Comparison of ENCODE assay signal across 8 cellular contexts in the genomic region with DNA sequence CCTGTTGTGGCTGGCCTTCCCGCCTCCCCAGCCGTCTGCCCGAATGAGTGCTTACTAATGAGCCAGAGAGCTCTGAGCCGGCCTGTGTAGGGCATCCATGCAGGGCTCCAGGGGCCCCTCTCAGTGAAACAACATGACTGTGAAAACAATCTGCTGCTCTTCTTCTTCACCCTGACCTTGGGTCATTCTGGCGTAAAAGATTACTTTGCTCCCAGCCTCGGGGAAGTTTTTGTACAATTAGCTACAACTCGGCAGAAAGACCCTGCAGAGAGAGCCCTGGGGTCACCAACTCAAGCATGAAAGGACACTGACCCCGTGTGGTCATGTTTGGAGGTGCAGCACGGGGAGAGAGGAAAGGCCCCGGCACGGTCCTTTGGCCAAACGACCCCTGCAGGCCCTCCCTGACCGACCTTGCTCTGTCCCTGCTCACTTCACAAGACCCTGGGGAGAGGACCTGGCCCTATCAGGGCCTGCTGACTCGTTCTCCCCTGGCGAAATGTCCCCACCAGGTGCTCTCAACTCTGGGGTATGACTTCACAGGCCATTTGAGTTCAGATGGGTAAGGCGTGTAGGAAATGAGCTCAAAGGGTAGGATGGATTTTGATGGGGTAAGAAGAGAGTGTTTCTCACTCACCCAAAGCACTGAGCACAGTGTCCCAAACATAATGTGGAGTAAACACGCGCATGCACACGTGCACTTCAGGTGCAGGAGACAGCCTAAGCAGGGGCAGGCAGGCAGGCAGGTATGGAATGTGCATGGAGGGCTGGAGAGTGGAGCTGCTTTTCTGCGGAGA. TPM values are rescaled to one million over a fixed set of nuclear protein-coding genes. Genes with fewer than 3 reads are reported as not detected.
A peak's percentile ranks its signal among the peaks of the same experiment; 100 is the strongest.
DNase-seq lines count a peak whose midpoint lies in the region; ATAC-seq and TF ChIP-seq lines count a peak whose summit lies in the region.

No MANE protein-coding gene starts in this region.

- no peak for DNase-seq in BJ (ENCODE audit: low read depth)
- DNase-seq in activated T-cell treated with anti-CD3 and anti-CD28 coated beads for 24 hours (ENCODE audit: low read depth), result peak; percentile 62
- peak; percentile 47 to 67 for DNase-seq in fibroblast of lung (ENCODE audit: low read depth in 2 of 2)
- DNase-seq in stimulated activated naive B cell treated with anti-CD40 and anti-IgM and Interleukin-4, amounts not matched to agents 10 μg/mL and 1 μg/mL and 100 μg/mL, for 72 hours, result peak; percentile 69

- CTCF ChIA-PET in BJ (lab: Yijun Ruan, JAX), result interaction anchor here (0.6 to 17.5 kb wide), 52 partner anchors 8 to 707 kb away, joined by 3 to 375 read pairs (median 4); a partner anchor contains a TSS

- no peaks in the 10 kb centered on the region for H3K9me2 ChIP-seq in OCI-LY1 (ENCODE audit: low read depth, low read length)

- H3K9me3 ChIP-seq in OCI-LY1 (ENCODE audit: low read length) (no peaks in the 10 kb centered on the region), fibroblast of lung (ENCODE audit: control insufficient read depth, insufficient read depth, low read depth, low read length) (no peaks in the 10 kb centered on the region)

- H3K4me2 ChIP-seq in OCI-LY1 (ENCODE audit: low read length) (peak overlapping the region; percentile 51), fibroblast of lung (ENCODE audit: extremely low read depth, insufficient read depth, low read length) (peak overlapping the region; percentile 35)

- no peaks in the 10 kb centered on the region for H3K9me3 Mint-ChIP-seq in nephron
- H3K9me3 Mint-ChIP-seq in stimulated activated naive B cell treated with anti-CD40 and anti-IgM and Interleukin-4, amounts not matched to agents 10 μg/mL and 1 μg/mL and 100 μg/mL, for 72 hours, result no peaks in the 10 kb centered on the region

- H3K4me3 ChIP-seq in BJ (ENCODE audit: low read depth, low read length) (no peak overlapping the region), OCI-LY1 (ENCODE audit: low read depth, low read length, poor library complexity, severe bottlenecking) (peak overlapping the region; percentile 11), fibroblast of lung (replicated peaks in 1 of 4; ENCODE audit: control extremely low read depth in 1 of 4, insufficient read depth in 1 of 4, low read depth in 3 of 4, low read length in 4 of 4) (no peak overlapping the region)

- H3K4me1 Mint-ChIP-seq in nephron, result peaks cover 12% of the 10 kb centered on the region
- peaks cover 8 to 9% of the 10 kb centered on the region in 2 donors for H3K4me1 Mint-ChIP-seq in stimulated activated naive B cell treated with anti-CD40 and anti-IgM and Interleukin-4, amounts not matched to agents 10 μg/mL and 1 μg/mL and 100 μg/mL, for 72 hours

- H3K79me2 ChIP-seq in OCI-LY1 (ENCODE audit: insufficient read depth, low read length), result no peaks in the 10 kb centered on the region
- H3K79me2 ChIP-seq in fibroblast of lung (ENCODE audit: control insufficient read depth, insufficient read depth, low read length), result no peaks in the 10 kb centered on the region

- H4K20me1 ChIP-seq in OCI-LY1 (ENCODE audit: insufficient read depth, low read length), result no peaks in the 10 kb centered on the region
- no peaks in the 10 kb centered on the region for H4K20me1 ChIP-seq in fibroblast of lung (ENCODE audit: control insufficient read depth, extremely low read depth, insufficient read depth, low read length)

- H3K27me3 ChIP-seq in BJ (ENCODE audit: control insufficient read depth, insufficient read depth, low read length), result no peaks in the 10 kb centered on the region
- no peaks in the 10 kb centered on the region for H3K27me3 ChIP-seq in OCI-LY1 (ENCODE audit: insufficient read depth, low read length)
- H3K27me3 ChIP-seq in fibroblast of lung (ENCODE audit: control insufficient read depth, insufficient read depth, low read length), result no peaks in the 10 kb centered on the region

- H3K27me3 Mint-ChIP-seq in nephron (ENCODE audit: low read depth), result peaks cover 3% of the 10 kb centered on the region
- H3K27me3 Mint-ChIP-seq in stimulated activated naive B cell treated with anti-CD40 and anti-IgM and Interleukin-4, amounts not matched to agents 10 μg/mL and 1 μg/mL and 100 μg/mL, for 72 hours, result no peaks in the 10 kb centered on the region

- H3K36me3 ChIP-seq in BJ (ENCODE audit: control insufficient read depth, insufficient read depth, low read length), result no peaks in the 10 kb centered on the region
- H3K36me3 ChIP-seq in OCI-LY1 (ENCODE audit: insufficient read depth, low read length), result no peaks in the 10 kb centered on the region
- H3K36me3 ChIP-seq in fibroblast of lung (ENCODE audit: control insufficient read depth, insufficient read depth, low read length), result no peaks in the 10 kb centered on the region

- TF ChIP-seq CTCF in BJ (IDR thresholded peaks at IDR 0.05; ENCODE audit: insufficient read depth, low read depth, low read length), result peak; percentile 92
- TF ChIP-seq CTCF in OCI-LY1 (IDR thresholded peaks at IDR 0.05; ENCODE audit: low read length), result peak; percentile 96
- TF ChIP-seq CTCF in fibroblast of lung (conservative IDR thresholded peaks at IDR 0.05 in 1 of 2, IDR thresholded peaks at IDR 0.05 in 1 of 2; ENCODE audit: low read depth in 1 of 2, low read length in 2 of 2), result peak; percentile 96
- TF ChIP-seq CTCF in nephron (IDR thresholded peaks at IDR 0.05; ENCODE audit: unreplicated experiment in 3 of 3), result peak; percentile 96 to 99 (median 98)

- H3K9ac ChIP-seq in OCI-LY1 (ENCODE audit: low read length) (peak overlapping the region; percentile 38; the same call in 1 of the 2 replicates), fibroblast of lung (ENCODE audit: insufficient read depth, low read length) (no peak overlapping the region)

- H3K4me1 ChIP-seq in OCI-LY1 (ENCODE audit: insufficient read depth, low read length, severe bottlenecking) (peaks cover 25% of the 10 kb centered on the region), fibroblast of lung (ENCODE audit: control insufficient read depth, extremely low read depth, insufficient read depth, low read length) (peaks cover 3% of the 10 kb centered on the region)

- H3K27ac ChIP-seq in OCI-LY1 (ENCODE audit: low read depth, low read length, poor library complexity, severe bottlenecking) (peak overlapping the region; percentile 42), fibroblast of lung (ENCODE audit: insufficient read depth, low read length) (no peak overlapping the region)

- H3K4me3 Mint-ChIP-seq in nephron, result no peak overlapping the region
- peak overlapping the region; percentile 23 to 40 for H3K4me3 Mint-ChIP-seq in stimulated activated naive B cell treated with anti-CD40 and anti-IgM and Interleukin-4, amounts not matched to agents 10 μg/mL and 1 μg/mL and 100 μg/mL, for 72 hours

- H3K27ac Mint-ChIP-seq in nephron, result peak overlapping the region; percentile 60 to 92 (median 82)
- H3K27ac Mint-ChIP-seq in stimulated activated naive B cell treated with anti-CD40 and anti-IgM and Interleukin-4, amounts not matched to agents 10 μg/mL and 1 μg/mL and 100 μg/mL, for 72 hours, result peak overlapping the region; percentile 85

- H2AFZ ChIP-seq in OCI-LY1 (ENCODE audit: low read length) (peak overlapping the region; percentile 88), fibroblast of lung (ENCODE audit: low read length) (peak overlapping the region; percentile 87)

- H3F3A ChIP-seq in OCI-LY1 (ENCODE audit: insufficient read depth, low read length), result no peaks in the 10 kb centered on the region

- POLR2A ChIA-PET in BJ (lab: Charles Lee), result no interaction called here

- no peaks in the 10 kb centered on the region for H3K36me3 Mint-ChIP-seq in nephron (ENCODE audit: low read depth)
- no peaks in the 10 kb centered on the region for H3K36me3 Mint-ChIP-seq in stimulated activated naive B cell treated with anti-CD40 and anti-IgM and Interleukin-4, amounts not matched to agents 10 μg/mL and 1 μg/mL and 100 μg/mL, for 72 hours

- ATAC-seq in GM19324 (IDR thresholded peaks at IDR 0.05; ENCODE audit: low FRiP score, unreplicated experiment) (peak; percentile 65), HG03460 (IDR thresholded peaks at IDR 0.05; ENCODE audit: unreplicated experiment) (peak; percentile 85)
- ATAC-seq in stimulated activated naive B cell treated with anti-CD40 and anti-IgM and Interleukin-4, amounts not matched to agents 10 μg/mL and 1 μg/mL and 100 μg/mL, for 72 hours (replicated peaks), result peak; percentile 88 to 92

RNA-seq across cellular contexts. Expression of a gene that starts 22.9 kb away (rescaled TPM):
- polyA plus RNA-seq in BJ (2011; rRNA removed), result 30.0 and 36.2 TPM in 2 replicates
- polyA minus RNA-seq in BJ (2011; rRNA and poly(A)+ RNA removed), result 31.5 and 37.7 TPM in 2 replicates
- total RNA-seq in fibroblast of lung, result 32.9 and 45.2 TPM in 2 replicates
- polyA plus RNA-seq in fibroblast of lung, result 32.0 and 42.1 TPM in 2 replicates
- polyA plus RNA-seq in fibroblast of lung (2012), result 20.9 and 28.5 TPM in 2 replicates
- polyA minus RNA-seq in fibroblast of lung (ENCODE audit: low replicate concordance), result 41.8 and 44.1 TPM in 2 replicates

Comparison
In these comparisons a context has a peak if more than half of its experiments do, and no peak if none do; other contexts are left out.
1. H3K4me3 Mint-ChIP-seq: peak in stimulated activated naive B cell treated with anti-CD40 and anti-IgM and Interleukin-4, amounts not matched to agents 10 μg/mL and 1 μg/mL and 100 μg/mL, for 72 hours (2 of 2); none in nephron (0 of 3).
2. Peak in every context shown above with its lines, with median percentiles within 50 percentile points of each other: CTCF ChIP-seq and ATAC-seq.